ENCODE assay signal across 31 cellular contexts in the genomic region with DNA sequence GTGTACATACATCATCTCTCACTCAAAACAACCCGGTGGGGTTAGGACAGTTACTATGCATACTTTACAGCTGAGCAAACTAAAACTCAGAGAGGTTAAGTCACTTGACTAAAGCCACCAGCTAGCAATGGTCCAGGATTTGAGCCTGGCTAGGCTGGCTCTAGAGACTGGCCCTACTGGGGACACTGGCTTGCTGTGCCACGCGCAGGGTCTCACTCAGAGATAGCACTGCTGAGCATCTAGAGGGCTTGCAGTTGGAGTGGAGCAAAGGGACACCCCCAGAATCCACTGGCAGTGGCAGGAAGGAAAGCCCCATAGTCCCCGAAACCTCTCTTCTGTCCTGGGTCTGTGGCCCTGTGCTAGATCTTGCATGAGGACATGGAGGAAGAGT. TPM values are rescaled to one million over a fixed set of nuclear protein-coding genes. Genes with fewer than 3 reads are reported as not detected.
"Had no signal": no experiment of that assay in that cellular context is flagged by ENCODE, and none has a peak within 500 bp of the region (broad histone marks: within the 10 kb centered on the region; RNA-seq: fewer than 3 reads in every experiment).

No MANE protein-coding gene starts in this region.

- H3K4me3 Mint-ChIP-seq: activated CD4-positive, alpha-beta memory T cell treated with anti-CD3 and anti-CD28 coated beads for 36 hours; activated CD4-positive, alpha-beta T cell treated with anti-CD3 and anti-CD28 coated beads for 36 hours; activated CD4-positive, alpha-beta T cell treated with anti-CD3 and anti-CD28 coated beads, Interleukin-2, amount 10 ng/mL, durations not matched to agents 24 days and 14 days; activated CD8-positive, alpha-beta memory T cell treated with anti-CD3 and anti-CD28 coated beads, Interleukin-2, amount 10 ng/mL, durations not matched to agents 7 days and 5 days; activated CD8-positive, alpha-beta T cell treated with anti-CD3 and anti-CD28 coated beads, Interleukin-2, amount 10 ng/mL, durations not matched to agents 7 days and 5 days; activated naive CD4-positive, alpha-beta T cell treated with anti-CD3 and anti-CD28 coated beads for 36 hours; activated naive CD8-positive, alpha-beta T cell treated with anti-CD3 and anti-CD28 coated beads, Interleukin-2, amount 10 ng/mL, durations not matched to agents 7 days and 5 days; activated T-helper 1 cell treated with anti-CD3 and anti-CD28 coated beads, Interleukin-12 subunit alpha, Interleukin-12 subunit beta, Interleukin-2, Interleukin-4 antibody, amounts not matched to agents 30 ng/mL and 10 ng/mL and 1 ng/mL, durations not matched to agents 14 hours and 24 hours and 36 hours; brain; central memory CD8-positive, alpha-beta T cell; dendritic cell treated with granulocyte-macrophage colony-stimulating factor and Interleukin-4, amounts not matched to agents 40 ng/mL and 50 ng/mL, for 4 days; endodermal cell had no signal

- DNase-seq: activated CD4-positive, alpha-beta memory T cell treated with anti-CD3 and anti-CD28 coated beads for 36 hours; activated CD4-positive, alpha-beta T cell treated with anti-CD3 and anti-CD28 coated beads for 36 hours; activated CD4-positive, alpha-beta T cell treated with anti-CD3 and anti-CD28 coated beads, Interleukin-2, amount 10 ng/mL, durations not matched to agents 24 days and 14 days; activated CD4-positive, CD25-positive, alpha-beta regulatory T cell; activated CD4-positive, CD25-positive, alpha-beta regulatory T cell treated with anti-CD3 and anti-CD28 coated beads, Interleukin-2, amount 50 U/mL, for 72 hours; activated CD8-positive, alpha-beta memory T cell treated with anti-CD3 and anti-CD28 coated beads, Interleukin-2, amount 10 ng/mL, durations not matched to agents 7 days and 5 days; activated CD8-positive, alpha-beta memory T cell treated with anti-CD3 and anti-CD28 coated beads, Interleukin-2, amount 50 U/mL, for 4 hours; activated CD8-positive, alpha-beta T cell treated with anti-CD3 and anti-CD28 coated beads, Interleukin-2, amount 10 ng/mL, durations not matched to agents 7 days and 5 days; activated effector memory CD4-positive, alpha-beta T cell treated with anti-CD3 and anti-CD28 coated beads, Interleukin-2, amount 50 U/mL, for 16 hours; activated naive CD4-positive, alpha-beta T cell treated with anti-CD3 and anti-CD28 coated beads for 36 hours; activated naive CD8-positive, alpha-beta T cell treated with anti-CD3 and anti-CD28 coated beads, Interleukin-2, amount 10 ng/mL, durations not matched to agents 7 days and 5 days; activated T-cell treated with anti-CD3 and anti-CD28 coated beads, Interleukin-2, amount 50 U/mL, for 1 hour; activated T-cell treated with anti-CD3 and anti-CD28 coated beads, Interleukin-2, amount 50 U/mL, for 48 hours; effector memory CD4-positive, alpha-beta T cell; endodermal cell; foreskin fibroblast; T-helper 2 cell had no signal

- H3K27me3 Mint-ChIP-seq: brain had no signal

- H3K9me3 Mint-ChIP-seq: activated CD4-positive, alpha-beta memory T cell treated with anti-CD3 and anti-CD28 coated beads for 36 hours; activated CD4-positive, alpha-beta T cell treated with anti-CD3 and anti-CD28 coated beads, Interleukin-2, amount 10 ng/mL, durations not matched to agents 24 days and 14 days; activated naive CD4-positive, alpha-beta T cell treated with anti-CD3 and anti-CD28 coated beads for 36 hours; activated naive CD4-positive, alpha-beta T cell treated with anti-CD3 and anti-CD28 coated beads, Interleukin-2, amount 50 U/mL, for 72 hours; activated naive CD8-positive, alpha-beta T cell treated with anti-CD3 and anti-CD28 coated beads, Interleukin-2, amount 10 ng/mL, durations not matched to agents 7 days and 5 days; activated T-helper 1 cell treated with anti-CD3 and anti-CD28 coated beads, Interleukin-12 subunit alpha, Interleukin-12 subunit beta, Interleukin-2, Interleukin-4 antibody, amounts not matched to agents 30 ng/mL and 10 ng/mL and 1 ng/mL, durations not matched to agents 14 hours and 24 hours and 36 hours; activated T-helper 2 cell treated with anti-CD3 and anti-CD28 coated beads, Interferon-gamma antibody, Interleukin-2, Interleukin-4, amounts not matched to agents 10 μg/mL and 5 μg/mL and 100 μg/mL, durations not matched to agents 14 hours and 24 hours and 36 hours; brain; central memory CD8-positive, alpha-beta T cell; dendritic cell treated with granulocyte-macrophage colony-stimulating factor and Interleukin-4, amounts not matched to agents 40 ng/mL and 50 ng/mL, for 4 days; endodermal cell had no signal

- H3K36me3 Mint-ChIP-seq: activated CD4-positive, alpha-beta memory T cell treated with anti-CD3 and anti-CD28 coated beads for 36 hours; activated CD8-positive, alpha-beta memory T cell treated with anti-CD3 and anti-CD28 coated beads, Interleukin-2, amount 10 ng/mL, durations not matched to agents 7 days and 5 days; activated naive CD4-positive, alpha-beta T cell treated with anti-CD3 and anti-CD28 coated beads, Interleukin-2, amount 50 U/mL, for 72 hours; activated naive CD8-positive, alpha-beta T cell treated with anti-CD3 and anti-CD28 coated beads, Interleukin-2, amount 10 ng/mL, durations not matched to agents 7 days and 5 days had no signal

- H3K27me3 ChIP-seq: ascending aorta, breast epithelium had no signal

- H3K36me3 ChIP-seq: ascending aorta, breast epithelium had no signal

- H3K9me3 ChIP-seq: ascending aorta, breast epithelium had no signal

- H3K27ac ChIP-seq: ascending aorta, breast epithelium, coronary artery had no signal

- H3K4me3 ChIP-seq: ascending aorta, breast epithelium, coronary artery, dorsolateral prefrontal cortex had no signal

- ATAC-seq: activated CD4-positive, alpha-beta T cell treated with anti-CD3 and anti-CD28 coated beads for 36 hours; activated CD8-positive, alpha-beta memory T cell treated with anti-CD3 and anti-CD28 coated beads, Interleukin-2, amount 10 ng/mL, durations not matched to agents 7 days and 5 days; activated CD8-positive, alpha-beta T cell treated with anti-CD3 and anti-CD28 coated beads, Interleukin-2, amount 10 ng/mL, durations not matched to agents 7 days and 5 days; activated naive CD4-positive, alpha-beta T cell treated with anti-CD3 and anti-CD28 coated beads, Interleukin-2, amount 50 U/mL, for 72 hours; esophagus mucosa had no signal

- FAIRE-seq: frontal cortex had no signal

- H3K27ac Mint-ChIP-seq: activated CD4-positive, alpha-beta memory T cell treated with anti-CD3 and anti-CD28 coated beads for 36 hours; activated CD4-positive, alpha-beta T cell treated with anti-CD3 and anti-CD28 coated beads for 36 hours; activated CD4-positive, alpha-beta T cell treated with anti-CD3 and anti-CD28 coated beads, Interleukin-2, amount 10 ng/mL, durations not matched to agents 24 days and 14 days; activated CD8-positive, alpha-beta memory T cell treated with anti-CD3 and anti-CD28 coated beads, Interleukin-2, amount 10 ng/mL, durations not matched to agents 7 days and 5 days; activated CD8-positive, alpha-beta T cell treated with anti-CD3 and anti-CD28 coated beads, Interleukin-2, amount 10 ng/mL, durations not matched to agents 7 days and 5 days; activated naive CD4-positive, alpha-beta T cell treated with anti-CD3 and anti-CD28 coated beads for 36 hours; activated naive CD4-positive, alpha-beta T cell treated with anti-CD3 and anti-CD28 coated beads, Interleukin-2, amount 50 U/mL, for 72 hours; activated naive CD8-positive, alpha-beta T cell treated with anti-CD3 and anti-CD28 coated beads, Interleukin-2, amount 10 ng/mL, durations not matched to agents 7 days and 5 days; activated T-helper 1 cell treated with anti-CD3 and anti-CD28 coated beads, Interleukin-12 subunit alpha, Interleukin-12 subunit beta, Interleukin-2, Interleukin-4 antibody, amounts not matched to agents 30 ng/mL and 10 ng/mL and 1 ng/mL, durations not matched to agents 14 hours and 24 hours and 36 hours; activated T-helper 2 cell treated with anti-CD3 and anti-CD28 coated beads, Interferon-gamma antibody, Interleukin-2, Interleukin-4, amounts not matched to agents 10 μg/mL and 5 μg/mL and 100 μg/mL, durations not matched to agents 14 hours and 24 hours and 36 hours; dendritic cell treated with granulocyte-macrophage colony-stimulating factor and Interleukin-4, amounts not matched to agents 40 ng/mL and 50 ng/mL, for 4 days; endodermal cell had no signal

RNA-seq across cellular contexts. Expression of gene SGCA, which starts 47.0 kb away (rescaled TPM):
- total RNA-seq: activated CD8-positive, alpha-beta memory T cell treated with anti-CD3 and anti-CD28 coated beads for 36 hours; activated CD8-positive, alpha-beta T cell treated with anti-CD3 and anti-CD28 coated beads, Interleukin-2, amount 10 ng/mL, durations not matched to agents 7 days and 5 days; activated naive CD8-positive, alpha-beta T cell treated with anti-CD3 and anti-CD28 coated beads, Interleukin-2, amount 10 ng/mL, durations not matched to agents 7 days and 5 days; cerebellum; frontal cortex had no signal
